ENCODE assay signal across 24 cellular contexts in genomic region chr6:125679128-125679527, GRCh38.
"Had no signal": no experiment of that assay in that cellular context is flagged by ENCODE, and none has a peak within 500 bp of the region (broad histone marks: within the 10 kb centered on the region; RNA-seq: fewer than 3 reads in every experiment).

No MANE protein-coding gene starts in this region.

- DNase-seq: effector CD4-positive, alpha-beta T cell; endodermal cell; foreskin melanocyte; head of caudate nucleus; kidney; left cardiac atrium; left ventricle myocardium inferior; lower lobe of right lung; naive B cell; retina; right lobe of liver; stimulated activated CD4-positive, alpha-beta T cell treated with anti-CD3 and anti-CD28 coated beads, Interleukin-2, amount 100 ng/mL, for 24 hours; stimulated activated naive CD4-positive, alpha-beta T cell; stomach; substantia nigra; uterus had no signal

- H3K4me3 Mint-ChIP-seq: endodermal cell, memory B cell, naive B cell, nephron, type B pancreatic cell had no signal

- H3K36me3 ChIP-seq: left ventricle myocardium inferior, lower lobe of right lung, prostate gland, right lobe of liver, stomach, thoracic aorta, uterus had no signal

- H3K9me3 Mint-ChIP-seq: endodermal cell, memory B cell had no signal

- H2AFZ ChIP-seq: hepatocyte, parathyroid adenoma had no signal

- H3K36me3 Mint-ChIP-seq: memory B cell, naive B cell, type B pancreatic cell had no signal

- H3K4me3 ChIP-seq: coronary artery, hepatocyte, left ventricle myocardium inferior, lower lobe of right lung, prostate gland, right lobe of liver, stomach, thoracic aorta, uterus had no signal

- H3K27ac Mint-ChIP-seq: endodermal cell, memory B cell, nephron, type B pancreatic cell had no signal

- H3K4me1 ChIP-seq: lower lobe of right lung, parathyroid adenoma, prostate gland, right lobe of liver, stomach, uterus had no signal

- ATAC-seq: left cardiac atrium, lower lobe of right lung, right lobe of liver had no signal

- H3K4me2 ChIP-seq: hepatocyte had no signal

- H3K27me3 ChIP-seq: hepatocyte, right lobe of liver, stomach, uterus had no signal

- H3K27ac ChIP-seq: hepatocyte, left ventricle myocardium inferior, lower lobe of right lung, parathyroid adenoma, prostate gland, right lobe of liver, stomach, uterus had no signal

- H3K9ac ChIP-seq: parathyroid adenoma had no signal

- H3K9me3 ChIP-seq: lower lobe of right lung, prostate gland, right lobe of liver, stomach, thoracic aorta, uterus had no signal
